ENCODE assay signal across 1 cellular context in the genomic region with DNA sequence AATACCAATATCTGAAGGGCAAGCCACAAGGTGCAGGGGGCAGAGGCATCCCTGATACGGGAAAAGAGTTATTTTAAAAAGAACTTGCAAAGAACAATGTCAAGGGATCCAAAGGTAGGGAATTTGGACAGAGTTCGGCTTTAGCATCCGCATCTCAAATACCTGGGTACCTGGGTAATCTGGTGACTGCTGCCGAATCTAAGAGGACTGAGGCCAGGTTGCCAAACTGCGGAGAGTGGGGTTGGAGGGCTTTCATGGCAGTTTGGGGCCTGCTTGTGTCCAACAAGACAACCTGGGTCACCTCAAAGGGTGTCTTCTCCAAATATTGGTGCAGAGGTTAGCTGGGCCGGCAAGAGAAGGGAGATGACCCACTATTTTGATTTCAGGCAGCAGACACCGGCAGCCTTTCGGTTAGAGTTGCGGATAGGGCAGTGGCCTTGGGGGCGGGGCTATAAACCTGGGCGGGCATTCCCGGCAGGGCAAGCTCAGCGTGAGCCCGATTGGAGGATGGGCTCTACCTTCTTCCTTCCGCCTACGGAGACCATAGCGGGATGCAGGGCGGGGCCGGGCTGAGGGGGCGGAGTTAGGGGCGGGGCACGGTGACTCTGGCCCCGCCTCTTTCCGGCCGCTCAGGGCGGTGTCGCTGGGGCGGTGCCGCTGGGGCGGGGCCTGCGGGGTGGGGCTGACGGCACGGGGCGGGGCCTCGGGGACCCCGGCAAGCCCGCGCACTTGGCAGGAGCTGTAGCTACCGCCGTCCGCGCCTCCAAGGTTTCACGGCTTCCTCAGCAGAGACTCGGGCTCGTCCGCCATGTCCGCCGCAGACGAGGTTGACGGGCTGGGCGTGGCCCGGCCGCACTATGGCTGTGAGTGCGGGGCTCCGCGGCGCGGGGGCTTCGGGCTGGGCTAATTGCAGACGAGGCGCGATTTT.
TF ChIP-seq lines count a peak whose summit lies in the region.

IQGAP1 (plus strand) TSS at position 709 of the 928 bp plus-strand sequence; CDS start at position 809, 100 bp downstream.

TF ChIP-seq in HepG2, 621 proteins besides CTCF, POLR2A, EP300 and RAD21 (continued from another document):
- TF ChIP-seq, protein P1, sequence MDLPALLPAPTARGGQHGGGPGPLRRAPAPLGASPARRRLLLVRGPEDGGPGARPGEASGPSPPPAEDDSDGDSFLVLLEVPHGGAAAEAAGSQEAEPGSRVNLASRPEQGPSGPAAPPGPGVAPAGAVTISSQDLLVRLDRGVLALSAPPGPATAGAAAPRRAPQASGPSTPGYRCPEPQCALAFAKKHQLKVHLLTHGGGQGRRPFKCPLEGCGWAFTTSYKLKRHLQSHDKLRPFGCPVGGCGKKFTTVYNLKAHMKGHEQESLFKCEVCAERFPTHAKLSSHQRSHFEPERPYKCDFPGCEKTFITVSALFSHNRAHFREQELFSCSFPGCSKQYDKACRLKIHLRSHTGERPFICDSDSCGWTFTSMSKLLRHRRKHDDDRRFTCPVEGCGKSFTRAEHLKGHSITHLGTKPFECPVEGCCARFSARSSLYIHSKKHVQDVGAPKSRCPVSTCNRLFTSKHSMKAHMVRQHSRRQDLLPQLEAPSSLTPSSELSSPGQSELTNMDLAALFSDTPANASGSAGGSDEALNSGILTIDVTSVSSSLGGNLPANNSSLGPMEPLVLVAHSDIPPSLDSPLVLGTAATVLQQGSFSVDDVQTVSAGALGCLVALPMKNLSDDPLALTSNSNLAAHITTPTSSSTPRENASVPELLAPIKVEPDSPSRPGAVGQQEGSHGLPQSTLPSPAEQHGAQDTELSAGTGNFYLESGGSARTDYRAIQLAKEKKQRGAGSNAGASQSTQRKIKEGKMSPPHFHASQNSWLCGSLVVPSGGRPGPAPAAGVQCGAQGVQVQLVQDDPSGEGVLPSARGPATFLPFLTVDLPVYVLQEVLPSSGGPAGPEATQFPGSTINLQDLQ (CRISPR knock-in tag; IDR thresholded peaks at IDR 0.05): no peak
- TF ChIP-seq TEF (CRISPR knock-in tag; IDR thresholded peaks at IDR 0.05) (no peak), ZNF468 (CRISPR knock-in tag; IDR thresholded peaks at IDR 0.05) (no peak), RNF2 (conservative IDR thresholded peaks at IDR 0.05; ENCODE audit: low read depth) (no peak), ZNF234 (CRISPR knock-in tag; conservative IDR thresholded peaks at IDR 0.05) (no peak), HNF4A (CRISPR knock-in tag; IDR thresholded peaks at IDR 0.05) (no peak), SNAI1 (CRISPR knock-in tag; IDR thresholded peaks at IDR 0.05; ENCODE audit: borderline replicate concordance) (no peak), ZNF569 (CRISPR knock-in tag; IDR thresholded peaks at IDR 0.05; ENCODE audit: borderline replicate concordance) (no peak), ZNF782 (CRISPR knock-in tag; IDR thresholded peaks at IDR 0.05; ENCODE audit: borderline replicate concordance) (no peak; the same call in 1 of the 2 replicates), ZSCAN22 (CRISPR knock-in tag; IDR thresholded peaks at IDR 0.05) (no peak), MAF1 (CRISPR knock-in tag; IDR thresholded peaks at IDR 0.05; ENCODE audit: borderline replicate concordance) (no peak), ZNF143 (CRISPR knock-in tag; IDR thresholded peaks at IDR 0.05) (no peak), FOXK1 (CRISPR knock-in tag; IDR thresholded peaks at IDR 0.05; ENCODE audit: borderline replicate concordance, low read depth) (no peak), ZBTB43 (CRISPR knock-in tag; conservative IDR thresholded peaks at IDR 0.05) (no peak), POLR2AphosphoS5 (IDR thresholded peaks at IDR 0.05; ENCODE audit: low read depth, low read length) (peak; percentile 65), PHF20 (CRISPR knock-in tag; IDR thresholded peaks at IDR 0.05) (no peak; the same call in 1 of the 2 replicates), HOXA7 (CRISPR knock-in tag; IDR thresholded peaks at IDR 0.05) (no peak), ZNF775 (CRISPR knock-in tag; IDR thresholded peaks at IDR 0.05; ENCODE audit: borderline replicate concordance) (no peak), ZNF180 (CRISPR knock-in tag; IDR thresholded peaks at IDR 0.05; ENCODE audit: borderline replicate concordance, low read depth) (no peak), TCF7 (IDR thresholded peaks at IDR 0.05; ENCODE audit: low read depth) (no peak), THRA (CRISPR knock-in tag; IDR thresholded peaks at IDR 0.05; ENCODE audit: borderline replicate concordance) (no peak), GZF1 (CRISPR knock-in tag; IDR thresholded peaks at IDR 0.05) (0 out of 2 replicates have a peak, but pooled peaks have one; percentile 61), ZNF740 (CRISPR knock-in tag; IDR thresholded peaks at IDR 0.05) (no peak), SNAPC2 (CRISPR knock-in tag; IDR thresholded peaks at IDR 0.05) (no peak), ZNF260 (CRISPR knock-in tag; IDR thresholded peaks at IDR 0.05; ENCODE audit: borderline replicate concordance, low read depth) (no peak), TGIF2 (CRISPR knock-in tag; IDR thresholded peaks at IDR 0.05) (no peak), NCOA1 (CRISPR knock-in tag; IDR thresholded peaks at IDR 0.05) (no peak), ZBTB7B (CRISPR knock-in tag; IDR thresholded peaks at IDR 0.05) (no peak), PHF5A (CRISPR knock-in tag; IDR thresholded peaks at IDR 0.05; ENCODE audit: low read depth, unreplicated experiment) (no peak), SP140L (CRISPR knock-in tag; IDR thresholded peaks at IDR 0.05; ENCODE audit: borderline replicate concordance) (no peak), NPAS2 (CRISPR knock-in tag; IDR thresholded peaks at IDR 0.05; ENCODE audit: borderline replicate concordance) (no peak), ZNF124 (CRISPR knock-in tag; IDR thresholded peaks at IDR 0.05) (no peak), MYNN (CRISPR knock-in tag; IDR thresholded peaks at IDR 0.05; ENCODE audit: low read depth) (no peak), ZNF629 (CRISPR knock-in tag; conservative IDR thresholded peaks at IDR 0.05) (no peak), CBX2 (IDR thresholded peaks at IDR 0.05; ENCODE audit: low read depth, low read length) (no peak), CBX2 (CRISPR knock-in tag; IDR thresholded peaks at IDR 0.05; ENCODE audit: low read depth) (no peak), ZNF724P (CRISPR knock-in tag; IDR thresholded peaks at IDR 0.05; ENCODE audit: borderline replicate concordance) (no peak), ZNF660 (CRISPR knock-in tag; IDR thresholded peaks at IDR 0.05; ENCODE audit: borderline replicate concordance, low read depth) (no peak), KAT2B (IDR thresholded peaks at IDR 0.05; ENCODE audit: borderline replicate concordance, low read depth, low read length) (no peak), PHB2 (IDR thresholded peaks at IDR 0.05; ENCODE audit: partially characterized antibody) (no peak), MAFF (IDR thresholded peaks at IDR 0.05; ENCODE audit: low read depth, low read length) (no peak), CBX5 (CRISPR knock-in tag; IDR thresholded peaks at IDR 0.05; ENCODE audit: borderline replicate concordance) (no peak), ZSCAN9 (CRISPR knock-in tag; IDR thresholded peaks at IDR 0.05; ENCODE audit: borderline replicate concordance) (no peak), ZNF24 (IDR thresholded peaks at IDR 0.05) (no peak), ZNF367 (CRISPR knock-in tag; IDR thresholded peaks at IDR 0.05; ENCODE audit: borderline replicate concordance) (no peak), BORCS8-MEF2B (CRISPR knock-in tag; IDR thresholded peaks at IDR 0.05) (no peak), YEATS4 (CRISPR knock-in tag; IDR thresholded peaks at IDR 0.05; ENCODE audit: borderline replicate concordance) (peak; percentile 56; the same call in 1 of the 2 replicates), ZNF570 (CRISPR knock-in tag; IDR thresholded peaks at IDR 0.05; ENCODE audit: borderline replicate concordance) (no peak)
- TF ChIP-seq, protein P2, sequence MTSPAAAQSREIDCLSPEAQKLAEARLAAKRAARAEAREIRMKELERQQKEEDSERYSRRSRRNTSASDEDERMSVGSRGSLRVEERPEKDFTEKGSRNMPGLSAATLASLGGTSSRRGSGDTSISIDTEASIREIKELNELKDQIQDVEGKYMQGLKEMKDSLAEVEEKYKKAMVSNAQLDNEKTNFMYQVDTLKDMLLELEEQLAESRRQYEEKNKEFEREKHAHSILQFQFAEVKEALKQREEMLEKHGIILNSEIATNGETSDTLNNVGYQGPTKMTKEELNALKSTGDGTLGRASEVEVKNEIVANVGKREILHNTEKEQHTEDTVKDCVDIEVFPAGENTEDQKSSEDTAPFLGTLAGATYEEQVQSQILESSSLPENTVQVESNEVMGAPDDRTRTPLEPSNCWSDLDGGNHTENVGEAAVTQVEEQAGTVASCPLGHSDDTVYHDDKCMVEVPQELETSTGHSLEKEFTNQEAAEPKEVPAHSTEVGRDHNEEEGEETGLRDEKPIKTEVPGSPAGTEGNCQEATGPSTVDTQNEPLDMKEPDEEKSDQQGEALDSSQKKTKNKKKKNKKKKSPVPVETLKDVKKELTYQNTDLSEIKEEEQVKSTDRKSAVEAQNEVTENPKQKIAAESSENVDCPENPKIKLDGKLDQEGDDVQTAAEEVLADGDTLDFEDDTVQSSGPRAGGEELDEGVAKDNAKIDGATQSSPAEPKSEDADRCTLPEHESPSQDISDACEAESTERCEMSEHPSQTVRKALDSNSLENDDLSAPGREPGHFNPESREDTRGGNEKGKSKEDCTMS (CRISPR knock-in tag; conservative IDR thresholded peaks at IDR 0.05): no peak
- TF ChIP-seq, protein P3, sequence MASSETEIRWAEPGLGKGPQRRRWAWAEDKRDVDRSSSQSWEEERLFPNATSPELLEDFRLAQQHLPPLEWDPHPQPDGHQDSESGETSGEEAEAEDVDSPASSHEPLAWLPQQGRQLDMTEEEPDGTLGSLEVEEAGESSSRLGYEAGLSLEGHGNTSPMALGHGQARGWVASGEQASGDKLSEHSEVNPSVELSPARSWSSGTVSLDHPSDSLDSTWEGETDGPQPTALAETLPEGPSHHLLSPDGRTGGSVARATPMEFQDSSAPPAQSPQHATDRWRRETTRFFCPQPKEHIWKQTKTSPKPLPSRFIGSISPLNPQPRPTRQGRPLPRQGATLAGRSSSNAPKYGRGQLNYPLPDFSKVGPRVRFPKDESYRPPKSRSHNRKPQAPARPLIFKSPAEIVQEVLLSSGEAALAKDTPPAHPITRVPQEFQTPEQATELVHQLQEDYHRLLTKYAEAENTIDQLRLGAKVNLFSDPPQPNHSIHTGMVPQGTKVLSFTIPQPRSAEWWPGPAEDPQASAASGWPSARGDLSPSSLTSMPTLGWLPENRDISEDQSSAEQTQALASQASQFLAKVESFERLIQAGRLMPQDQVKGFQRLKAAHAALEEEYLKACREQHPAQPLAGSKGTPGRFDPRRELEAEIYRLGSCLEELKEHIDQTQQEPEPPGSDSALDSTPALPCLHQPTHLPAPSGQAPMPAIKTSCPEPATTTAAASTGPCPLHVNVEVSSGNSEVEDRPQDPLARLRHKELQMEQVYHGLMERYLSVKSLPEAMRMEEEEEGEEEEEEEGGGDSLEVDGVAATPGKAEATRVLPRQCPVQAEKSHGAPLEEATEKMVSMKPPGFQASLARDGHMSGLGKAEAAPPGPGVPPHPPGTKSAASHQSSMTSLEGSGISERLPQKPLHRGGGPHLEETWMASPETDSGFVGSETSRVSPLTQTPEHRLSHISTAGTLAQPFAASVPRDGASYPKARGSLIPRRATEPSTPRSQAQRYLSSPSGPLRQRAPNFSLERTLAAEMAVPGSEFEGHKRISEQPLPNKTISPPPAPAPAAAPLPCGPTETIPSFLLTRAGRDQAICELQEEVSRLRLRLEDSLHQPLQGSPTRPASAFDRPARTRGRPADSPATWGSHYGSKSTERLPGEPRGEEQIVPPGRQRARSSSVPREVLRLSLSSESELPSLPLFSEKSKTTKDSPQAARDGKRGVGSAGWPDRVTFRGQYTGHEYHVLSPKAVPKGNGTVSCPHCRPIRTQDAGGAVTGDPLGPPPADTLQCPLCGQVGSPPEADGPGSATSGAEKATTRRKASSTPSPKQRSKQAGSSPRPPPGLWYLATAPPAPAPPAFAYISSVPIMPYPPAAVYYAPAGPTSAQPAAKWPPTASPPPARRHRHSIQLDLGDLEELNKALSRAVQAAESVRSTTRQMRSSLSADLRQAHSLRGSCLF (CRISPR knock-in tag; IDR thresholded peaks at IDR 0.05; ENCODE audit: borderline replicate concordance): no peak
TF ChIP-seq in HepG2: peak in this region for 71.
